ENCODE assay signal across 9 cellular contexts in genomic region chr19:10768936-10769335, GRCh38. TPM values are rescaled to one million over a fixed set of nuclear protein-coding genes. Genes with fewer than 3 reads are reported as not detected.
DNase-seq lines count a peak whose midpoint lies in the region; ATAC-seq and TF ChIP-seq lines count a peak whose summit lies in the region.
"Had no signal": no experiment of that assay in that cellular context is flagged by ENCODE, and none has a peak within 500 bp of the region (broad histone marks: within the 10 kb centered on the region; RNA-seq: fewer than 3 reads in every experiment).

No MANE protein-coding gene starts in this region.

- peaks cover 3% of the 10 kb centered on the region for H3K79me2 ChIP-seq in trophoblast cell (ENCODE audit: control insufficient read depth, insufficient read depth, low read length, poor library complexity)

- H3K4me3 Mint-ChIP-seq in CD8-positive, alpha-beta T cell = no peak overlapping the region
- peak overlapping the region; percentile 31 for H3K4me3 Mint-ChIP-seq in T-helper 17 cell

- peaks cover 8% of the 10 kb centered on the region for H3K36me3 ChIP-seq in CD8-positive, alpha-beta T cell (ENCODE audit: insufficient read depth, low read length)
- H3K36me3 ChIP-seq in trophoblast cell (ENCODE audit: control insufficient read depth in 1 of 2, insufficient read depth in 2 of 2, low read length in 2 of 2) (peaks cover 18 to 33% of the 10 kb centered on the region in 2 experiments), SJCRH30 (peaks cover 4% of the 10 kb centered on the region)

- peak overlapping the region; percentile 28 for H4K91ac ChIP-seq in trophoblast cell (ENCODE audit: low read depth, low read length)

- peaks cover 42% of the 10 kb centered on the region for H3K36me3 Mint-ChIP-seq in CD8-positive, alpha-beta T cell
- H3K36me3 Mint-ChIP-seq in T-helper 17 cell (ENCODE audit: low read depth) = peaks cover 3% of the 10 kb centered on the region

- H2BK5ac ChIP-seq in trophoblast cell (ENCODE audit: low read depth, low read length, poor library complexity) = no peak overlapping the region

- no peak for DNase-seq in CD8-positive, alpha-beta T cell
- DNase-seq in T-helper 17 cell = no peak
- no peak for DNase-seq in right cardiac atrium
- DNase-seq in trophoblast cell = no peak
- no peak for DNase-seq in stimulated activated naive CD4-positive, alpha-beta T cell (lab: John Stamatoyannopoulos, UW)
- DNase-seq in SJCRH30 = no peak
- DNase-seq in NCI-H510A treated with DMSO at 0.1 percent for 48 hours (lab: John Stamatoyannopoulos, UW) = no peak
- DNase-seq in stimulated activated CD8-positive, alpha-beta memory T cell treated with anti-CD3 and anti-CD28 coated beads, Interleukin-4, amount 100 ng/mL, for 48 hours = no peak
- DNase-seq: stimulated activated CD4-positive, alpha-beta T cell treated with anti-CD3 and anti-CD28 coated beads, Interleukin-2, amount 100 ng/mL, for 24 hours had no signal

- no peak overlapping the region for H3K23ac ChIP-seq in trophoblast cell (ENCODE audit: low read length)

- H4K8ac ChIP-seq in trophoblast cell (ENCODE audit: low read depth, low read length) = no peak overlapping the region

- H2BK120ac ChIP-seq in trophoblast cell (ENCODE audit: insufficient read depth, low read length, poor library complexity) = no peak overlapping the region

- no peak overlapping the region for H3K9ac ChIP-seq in trophoblast cell (ENCODE audit: low read length)

- H3K14ac ChIP-seq in trophoblast cell (ENCODE audit: low read length) = peak overlapping the region; percentile 35

- no peak overlapping the region for H3K27ac ChIP-seq in CD8-positive, alpha-beta T cell (ENCODE audit: low read depth, low read length)
- H3K27ac ChIP-seq in right cardiac atrium (ENCODE audit: low read length) (peak overlapping the region; percentile 90), trophoblast cell (ENCODE audit: low read depth, low read length) (no peak overlapping the region), SJCRH30 (no peak overlapping the region)

- peak overlapping the region; percentile 52 for H2BK12ac ChIP-seq in trophoblast cell (ENCODE audit: low read length)

- H3K9me3 Mint-ChIP-seq in CD8-positive, alpha-beta T cell = no peaks in the 10 kb centered on the region

- H3K18ac ChIP-seq in trophoblast cell (ENCODE audit: low read length) = peak overlapping the region; percentile 49

- no peaks in the 10 kb centered on the region for H3K27me3 Mint-ChIP-seq in CD8-positive, alpha-beta T cell (ENCODE audit: low read depth)
- no peaks in the 10 kb centered on the region for H3K27me3 Mint-ChIP-seq in T-helper 17 cell

- H3K4me3 ChIP-seq in CD8-positive, alpha-beta T cell (ENCODE audit: low read depth, low read length) = no peak overlapping the region
- no peak overlapping the region for H3K4me3 ChIP-seq in right cardiac atrium (ENCODE audit: low read length)
- no peak overlapping the region for H3K4me3 ChIP-seq in trophoblast cell (ENCODE audit: low read depth, low read length)
- no peak overlapping the region for H3K4me3 ChIP-seq in SJCRH30

- POLR2A ChIA-PET in CD8-positive, alpha-beta T cell (lab: Charles Lee) = interaction anchor here (1.4 kb wide), 1 partner anchor 51 kb away, joined by 4 read pairs; the partner anchor contains the start of gene DNM2

- peaks cover 8% of the 10 kb centered on the region for H3K4me1 ChIP-seq in CD8-positive, alpha-beta T cell (ENCODE audit: insufficient read depth, low read length)
- peaks cover 28% of the 10 kb centered on the region for H3K4me1 ChIP-seq in right cardiac atrium (ENCODE audit: control insufficient read depth, insufficient read depth, low read length)
- peaks cover 7 to 10% of the 10 kb centered on the region in 2 experiments for H3K4me1 ChIP-seq in trophoblast cell (ENCODE audit: control insufficient read depth in 1 of 2, insufficient read depth in 2 of 2, low read length in 2 of 2)
- H3K4me1 ChIP-seq in SJCRH30 = peaks cover 2% of the 10 kb centered on the region; the same call in 1 of the 2 replicates

- H2AFZ ChIP-seq in trophoblast cell (ENCODE audit: insufficient read depth, low read length, poor library complexity) = no peak overlapping the region

- ATAC-seq in CD8-positive, alpha-beta T cell = no peak
- ATAC-seq in T-helper 17 cell (no peak), right cardiac atrium (peak in 1 of 2 donors; percentile 1)

- no peak for TF ChIP-seq CTCF in CD8-positive, alpha-beta T cell (IDR thresholded peaks at IDR 0.05)

- H4K12ac ChIP-seq in trophoblast cell (ENCODE audit: low read depth, low read length) = peak overlapping the region; percentile 16

- CTCF ChIA-PET in CD8-positive, alpha-beta T cell (lab: Charles Lee) = interaction anchor here (0.8 to 4.7 kb wide), 4 partner anchors 10 to 768 kb away, joined by 3 to 49 read pairs (median 6); partner anchors contain the start of gene DNM2

- no peaks in the 10 kb centered on the region for H3K27me3 ChIP-seq in CD8-positive, alpha-beta T cell (ENCODE audit: insufficient read depth, low read length)
- H3K27me3 ChIP-seq in right cardiac atrium (ENCODE audit: control insufficient read depth, insufficient read depth) = no peaks in the 10 kb centered on the region
- no peaks in the 10 kb centered on the region for H3K27me3 ChIP-seq in trophoblast cell (ENCODE audit: insufficient read depth, low read length)
- H3K27me3 ChIP-seq in SJCRH30 = no peaks in the 10 kb centered on the region

- H3K27ac Mint-ChIP-seq in CD8-positive, alpha-beta T cell = peak overlapping the region; percentile 69
- peak overlapping the region; percentile 65 for H3K27ac Mint-ChIP-seq in T-helper 17 cell

- intact Hi-C loops in CD8-positive, alpha-beta T cell (cut with DNase I, micrococcal nuclease) = no loop called here
- intact Hi-C loops in right cardiac atrium (cut with DNase I) = loop anchor here in 3 of 4 donors (5.0 kb wide), 1 partner anchor 52 kb away; the partner anchor contains the start of gene DNM2 (in 3 of the 3)

- WGBS in right cardiac atrium = 77% methylated on average over 6 of the region's 6 CpGs
- no CpG with 5 or more reads among the region's 6 CpGs for WGBS in trophoblast cell (ENCODE audit: extremely low coverage, insufficient coverage, insufficient read length)

- peaks cover 2% of the 10 kb centered on the region for H3K79me1 ChIP-seq in trophoblast cell (ENCODE audit: low read length)

- H2AK5ac ChIP-seq in trophoblast cell (ENCODE audit: low read length) = peak overlapping the region; percentile 65

- H3K9me3 ChIP-seq in CD8-positive, alpha-beta T cell (ENCODE audit: low read length) = no peaks in the 10 kb centered on the region
- H3K9me3 ChIP-seq in T-helper 17 cell (ENCODE audit: control insufficient read depth, low read length, poor library complexity, severe bottlenecking) (no peaks in the 10 kb centered on the region), right cardiac atrium (ENCODE audit: control insufficient read depth, low read length) (no peaks in the 10 kb centered on the region), trophoblast cell (ENCODE audit: insufficient read depth, low read depth, low read length) (peaks cover 1% of the 10 kb centered on the region), SJCRH30 (replicated peaks) (no peaks in the 10 kb centered on the region)

- H3K4me1 Mint-ChIP-seq in CD8-positive, alpha-beta T cell (ENCODE audit: low read depth) = peaks cover 36% of the 10 kb centered on the region
- H3K4me1 Mint-ChIP-seq in T-helper 17 cell = peaks cover 23% of the 10 kb centered on the region

- peak overlapping the region; percentile 9 for H3K4ac ChIP-seq in trophoblast cell (ENCODE audit: low read depth, low read length)

- no peak overlapping the region for H3K4me2 ChIP-seq in trophoblast cell (ENCODE audit: low read length)

RNA-seq across cellular contexts. Expression of gene DNM2, which starts 51.1 kb away (rescaled TPM):
- total RNA-seq in CD8-positive, alpha-beta T cell = 100 to 1,000 TPM; 309 to 337 TPM
- total RNA-seq in T-helper 17 cell = 100 to 1,000 TPM; 267 to 273 TPM
- total RNA-seq in right cardiac atrium = 100 to 1,000 TPM; 176 to 202 (median 189) TPM
- 129 TPM for polyA plus RNA-seq in right cardiac atrium
- 95.3 and 98.4 TPM in 2 replicates for polyA plus RNA-seq in trophoblast cell (2013)
- 56.7 and 59.5 TPM in 2 replicates for total RNA-seq in SJCRH30 (2014; rRNA removed; shearing (Covaris generic))

Comparison
In these comparisons a context has a peak if more than half of its experiments do, and no peak if none do; other contexts are left out.
1. intact Hi-C loops: an anchor here in right cardiac atrium (5.0 kb wide); none called in CD8-positive, alpha-beta T cell.